Comparison of ENCODE assay signal across 32 cellular contexts in the genomic region with DNA sequence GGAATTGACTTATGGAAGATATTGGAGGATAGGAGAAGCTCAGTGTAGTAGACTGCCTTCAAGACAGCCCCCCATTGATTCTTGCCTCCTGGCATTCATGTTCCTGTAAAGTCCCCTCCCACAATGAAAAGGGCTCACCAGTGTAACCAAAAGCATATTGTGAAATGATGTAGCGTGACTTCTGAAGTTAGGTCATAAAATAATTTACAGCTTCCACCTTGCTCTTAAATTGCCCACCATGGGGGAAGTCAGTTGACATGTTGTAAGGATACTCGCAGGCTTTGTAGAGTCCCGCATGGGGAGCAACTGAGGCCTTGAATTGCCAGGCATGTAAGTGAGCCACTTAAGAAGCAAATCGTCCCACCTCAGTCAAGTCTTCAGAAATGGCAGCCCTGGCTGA. TPM values are rescaled to one million over a fixed set of nuclear protein-coding genes. Genes with fewer than 3 reads are reported as not detected.
"Had no signal": no experiment of that assay in that cellular context is flagged by ENCODE, and none has a peak within 500 bp of the region (broad histone marks: within the 10 kb centered on the region; RNA-seq: fewer than 3 reads in every experiment).

No MANE protein-coding gene starts in this region.

- H3K4me3 Mint-ChIP-seq: activated naive CD4-positive, alpha-beta T cell treated with anti-CD3 and anti-CD28 coated beads, Interleukin-2, amount 10 ng/mL, durations not matched to agents 7 days and 5 days; activated naive CD8-positive, alpha-beta T cell treated with anti-CD3 and anti-CD28 coated beads, Interleukin-2, amount 10 ng/mL, durations not matched to agents 7 days and 5 days; brain; nephron had no signal

- DNase-seq: activated CD4-positive, alpha-beta T cell treated with anti-CD3 and anti-CD28 coated beads for 48 hours; activated CD4-positive, alpha-beta T cell treated with anti-CD3 and anti-CD28 coated beads, Interleukin-2, amount 50 U/mL, for 48 hours; activated CD8-positive, alpha-beta memory T cell treated with anti-CD3 and anti-CD28 coated beads, Interleukin-2, amount 50 U/mL, for 4 hours; activated gamma-delta T cell; activated naive CD4-positive, alpha-beta T cell treated with anti-CD3 and anti-CD28 coated beads, Interleukin-2, amount 10 ng/mL, durations not matched to agents 7 days and 5 days; activated naive CD8-positive, alpha-beta T cell treated with anti-CD3 and anti-CD28 coated beads, Interleukin-2, amount 10 ng/mL, durations not matched to agents 7 days and 5 days; activated T-cell treated with anti-CD3 and anti-CD28 coated beads, Interleukin-2, amount 50 U/mL, for 1 hour; cerebellar nuclear complex; colonic mucosa; dorsolateral prefrontal cortex; effector memory CD4-positive, alpha-beta T cell; gastrocnemius medialis; glutamatergic neuron; left cardiac atrium; left ventricle myocardium superior; right cardiac atrium; spleen; stimulated activated naive CD4-positive, alpha-beta T cell treated with Interleukin-2 at 50 U/mL for 16 hours; T-helper 9 cell; WERI-Rb-1 had no signal

- H3K27ac ChIP-seq: ascending aorta, cardiac muscle cell, colonic mucosa, dorsolateral prefrontal cortex, gastrocnemius medialis, spleen, tibial nerve, WERI-Rb-1 had no signal

- H3K4me1 Mint-ChIP-seq: activated naive CD4-positive, alpha-beta T cell treated with anti-CD3 and anti-CD28 coated beads, Interleukin-2, amount 10 ng/mL, durations not matched to agents 7 days and 5 days; brain; nephron had no signal

- H3K9me3 Mint-ChIP-seq: activated naive CD4-positive, alpha-beta T cell treated with anti-CD3 and anti-CD28 coated beads, Interleukin-2, amount 10 ng/mL, durations not matched to agents 7 days and 5 days; activated naive CD8-positive, alpha-beta T cell treated with anti-CD3 and anti-CD28 coated beads, Interleukin-2, amount 10 ng/mL, durations not matched to agents 7 days and 5 days; nephron had no signal

- ATAC-seq: activated CD4-positive, CD25-positive, alpha-beta regulatory T cell treated with anti-CD3 and anti-CD28 coated beads, Interleukin-2, amount 50 U/mL, for 24 hours; gastrocnemius medialis; left cardiac atrium; left ventricle myocardium superior; right cardiac atrium had no signal

- H3K9me3 ChIP-seq: ascending aorta, colonic mucosa, gastrocnemius medialis, spleen, tibial nerve had no signal

- H3K4me1 ChIP-seq: ascending aorta, colonic mucosa, spleen, tibial nerve had no signal

- H3K27me3 ChIP-seq: ascending aorta, colonic mucosa, dorsolateral prefrontal cortex, gastrocnemius medialis, spleen, tibial nerve had no signal

- H3K27ac Mint-ChIP-seq: activated naive CD4-positive, alpha-beta T cell treated with anti-CD3 and anti-CD28 coated beads, Interleukin-2, amount 10 ng/mL, durations not matched to agents 7 days and 5 days; activated naive CD8-positive, alpha-beta T cell treated with anti-CD3 and anti-CD28 coated beads, Interleukin-2, amount 10 ng/mL, durations not matched to agents 7 days and 5 days; brain; nephron had no signal

- H3K36me3 Mint-ChIP-seq: activated naive CD4-positive, alpha-beta T cell treated with anti-CD3 and anti-CD28 coated beads, Interleukin-2, amount 10 ng/mL, durations not matched to agents 7 days and 5 days; activated naive CD8-positive, alpha-beta T cell treated with anti-CD3 and anti-CD28 coated beads, Interleukin-2, amount 10 ng/mL, durations not matched to agents 7 days and 5 days; brain had no signal

- H3K4me3 ChIP-seq: ascending aorta, cardiac muscle cell, colonic mucosa, dorsolateral prefrontal cortex, gastrocnemius medialis, spleen, tibial nerve had no signal

- H3K36me3 ChIP-seq: ascending aorta, cardiac muscle cell, colonic mucosa, gastrocnemius medialis, spleen, tibial nerve, WERI-Rb-1 had no signal

RNA-seq across cellular contexts. Expression of a gene that starts 25.1 kb away (rescaled TPM):
- total RNA-seq: ascending aorta, cardiac muscle cell, epithelial cell of proximal tubule, gastrocnemius medialis, left ventricle myocardium superior, lung microvascular endothelial cell, osteoblast, temporal lobe, urinary bladder had no signal
- polyA plus RNA-seq: cardiac muscle cell, keratinocyte, right cardiac atrium had no signal

RNA-seq across cellular contexts. Expression of a gene that starts 49.2 kb away (rescaled TPM):
- total RNA-seq: epithelial cell of proximal tubule, lung microvascular endothelial cell had no signal
- polyA plus RNA-seq: keratinocyte had no signal
